In the genomic region with DNA sequence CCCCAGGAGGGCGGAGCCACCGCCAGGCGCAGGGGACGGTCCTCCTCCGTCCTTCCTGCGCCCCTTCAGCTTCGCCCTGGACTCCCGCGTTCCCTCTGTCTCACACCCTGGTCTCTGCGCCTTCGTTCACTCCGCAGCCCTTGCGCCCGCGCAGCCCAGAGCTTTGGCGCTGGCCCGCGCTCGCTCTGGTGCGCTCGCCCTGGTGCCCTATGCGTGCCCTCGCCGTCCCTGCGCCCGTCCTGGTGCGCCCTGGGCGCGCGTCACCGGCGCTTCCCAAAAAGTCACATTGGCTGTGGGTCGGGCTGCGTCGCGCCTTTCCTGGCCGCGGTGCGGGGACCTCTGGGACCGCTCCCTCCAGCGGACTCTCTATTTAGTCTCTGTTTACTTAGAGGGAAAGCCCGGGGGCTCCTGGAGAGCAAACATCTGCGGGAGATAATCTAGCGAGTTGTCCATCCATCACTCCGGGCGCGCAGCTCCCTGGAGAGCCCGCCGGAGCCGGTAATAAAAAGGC, we compare ENCODE assay signal across 2 cellular contexts.
TF ChIP-seq lines count a peak whose summit lies in the region.

No MANE protein-coding gene starts in this region.

TF ChIP-seq in HepG2, 621 proteins besides CTCF, POLR2A, EP300 and RAD21 (continued from another document):
- TF ChIP-seq JDP2 (CRISPR knock-in tag; IDR thresholded peaks at IDR 0.05; ENCODE audit: borderline replicate concordance): no peak

TF ChIP-seq in GM12878, 131 proteins besides CTCF, POLR2A, EP300 and RAD21 (continued from another document):
- TF ChIP-seq HDAC6 (IDR thresholded peaks at IDR 0.05; ENCODE audit: unreplicated experiment): peak; percentile 70
